Comparison of ENCODE assay signal across 11 cellular contexts in the genomic region with DNA sequence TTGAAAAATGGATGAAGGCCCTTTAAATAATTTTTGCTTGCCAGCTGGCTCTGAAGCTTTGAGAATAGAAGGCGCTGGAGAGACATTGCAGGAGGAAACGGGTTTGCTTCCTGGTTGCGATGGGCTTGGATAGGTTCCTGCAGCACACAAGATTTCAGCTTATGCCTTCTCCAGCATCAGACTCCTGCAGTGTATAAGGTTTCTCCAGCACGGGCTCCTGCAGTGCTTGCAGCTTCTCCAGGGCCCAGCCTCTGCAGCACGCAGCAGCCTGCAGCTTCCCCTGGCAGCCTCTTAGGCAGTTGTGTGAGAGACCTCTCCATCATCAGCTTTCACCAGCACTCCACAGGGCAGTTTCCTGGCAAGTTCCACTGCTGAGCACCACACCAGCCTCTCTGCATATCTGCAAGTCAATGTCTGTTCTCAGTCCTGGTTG.
DNase-seq lines count a peak whose midpoint lies in the region; ATAC-seq, FAIRE-seq and TF ChIP-seq lines count a peak whose summit lies in the region.
"Had no signal": no experiment of that assay in that cellular context is flagged by ENCODE, and none has a peak within 500 bp of the region (broad histone marks: within the 10 kb centered on the region; RNA-seq: fewer than 3 reads in every experiment).

No MANE protein-coding gene starts in this region.

- H3F3A ChIP-seq in neural cell (ENCODE audit: insufficient read depth, low read length, poor library complexity, severe bottlenecking) = no peaks in the 10 kb centered on the region

- H3K27me3 Mint-ChIP-seq in CD8-positive, alpha-beta memory T cell = no peaks in the 10 kb centered on the region
- H3K27me3 Mint-ChIP-seq: stimulated activated naive CD8-positive, alpha-beta T cell treated with anti-CD3 and anti-CD28 coated beads, Interleukin-15, Interleukin-2, amounts not matched to agents 100 ng/mL and 50 ng/mL, for 24 hours had no signal

- H3K36me3 Mint-ChIP-seq in CD8-positive, alpha-beta memory T cell = no peaks in the 10 kb centered on the region

- peak overlapping the region; percentile 20; the same call in 1 of the 2 replicates for H3K27ac ChIP-seq in C4-2B
- no peak overlapping the region for H3K27ac ChIP-seq in endothelial cell of umbilical vein (ENCODE audit: insufficient read depth, low read depth, low read length)
- peak overlapping the region; percentile 43 for H3K27ac ChIP-seq in neural cell (ENCODE audit: low read length)
- H3K27ac ChIP-seq in CD8-positive, alpha-beta memory T cell (ENCODE audit: low read depth, low read length) = no peak overlapping the region
- H3K27ac ChIP-seq: adrenal gland, Peyer's patch had no signal

- H3K9me3 ChIP-seq in endothelial cell of umbilical vein (replicated peaks; ENCODE audit: control insufficient read depth, insufficient read depth, low read length) (no peaks in the 10 kb centered on the region), neural cell (ENCODE audit: low read length) (no peaks in the 10 kb centered on the region)
- H3K9me3 ChIP-seq in CD8-positive, alpha-beta memory T cell (ENCODE audit: low read length) = no peaks in the 10 kb centered on the region
- H3K9me3 ChIP-seq: adrenal gland, Peyer's patch had no signal

- no peaks in the 10 kb centered on the region for H3K36me3 ChIP-seq in endothelial cell of umbilical vein (ENCODE audit: control insufficient read depth in 2 of 2, extremely low read depth in 1 of 2, insufficient read depth in 2 of 2, low read length in 2 of 2)
- no peaks in the 10 kb centered on the region for H3K36me3 ChIP-seq in neural cell (ENCODE audit: insufficient read depth, low read length)
- H3K36me3 ChIP-seq in CD8-positive, alpha-beta memory T cell (ENCODE audit: insufficient read depth, low read length) = no peaks in the 10 kb centered on the region
- H3K36me3 ChIP-seq: adrenal gland, Peyer's patch had no signal

- H3K27ac Mint-ChIP-seq in CD8-positive, alpha-beta memory T cell = no peak overlapping the region
- H3K27ac Mint-ChIP-seq: stimulated activated naive CD8-positive, alpha-beta T cell treated with anti-CD3 and anti-CD28 coated beads, Interleukin-15, Interleukin-2, amounts not matched to agents 100 ng/mL and 50 ng/mL, for 24 hours had no signal

- H3K9me1 ChIP-seq in endothelial cell of umbilical vein (replicated peaks; ENCODE audit: control insufficient read depth, extremely low read depth, insufficient read depth, low read length) = peaks cover 2% of the 10 kb centered on the region

- no peak overlapping the region for H3K4me2 ChIP-seq in endothelial cell of umbilical vein (ENCODE audit: insufficient read depth, low read length)
- H3K4me2 ChIP-seq in neural cell (ENCODE audit: low read length) = no peak overlapping the region

- H4K20me1 ChIP-seq in endothelial cell of umbilical vein (replicated peaks; ENCODE audit: control insufficient read depth, extremely low read depth, insufficient read depth, low read length) = no peaks in the 10 kb centered on the region
- no peaks in the 10 kb centered on the region for H4K20me1 ChIP-seq in neural cell (ENCODE audit: insufficient read depth)

- no peaks in the 10 kb centered on the region for H3K9me3 Mint-ChIP-seq in CD8-positive, alpha-beta memory T cell
- H3K9me3 Mint-ChIP-seq: stimulated activated naive CD8-positive, alpha-beta T cell treated with anti-CD3 and anti-CD28 coated beads, Interleukin-15, Interleukin-2, amounts not matched to agents 100 ng/mL and 50 ng/mL, for 24 hours had no signal

- POLR2A ChIA-PET in endothelial cell of umbilical vein (lab: Charles Lee) = no interaction called here
- POLR2A ChIA-PET in CD8-positive, alpha-beta memory T cell (lab: Charles Lee) = no interaction called here

- H3K9me2 ChIP-seq in neural cell (ENCODE audit: insufficient read depth, low read length) = no peaks in the 10 kb centered on the region

- intact Hi-C loops in endothelial cell of umbilical vein (cut with micrococcal nuclease) = no loop called here

- no peak for TF ChIP-seq RAD21 in neural cell (conservative IDR thresholded peaks at IDR 0.05)

- dilution Hi-C loops in endothelial cell of umbilical vein (cut with MboI; ENCODE audit: extremely low pct_ligation_motif_present, low sequenced_read_pairs) = no loop called here

- peak overlapping the region; percentile 62 for H2AFZ ChIP-seq in endothelial cell of umbilical vein (ENCODE audit: low read depth, low read length)
- peak overlapping the region; percentile 24 for H2AFZ ChIP-seq in neural cell (ENCODE audit: low read depth, low read length)

- H3K4me1 ChIP-seq in endothelial cell of umbilical vein (ENCODE audit: control insufficient read depth, extremely low read depth, insufficient read depth, low read length) = peaks cover 9% of the 10 kb centered on the region
- no peaks in the 10 kb centered on the region for H3K4me1 ChIP-seq in CD8-positive, alpha-beta memory T cell (ENCODE audit: insufficient read depth, low read length)
- H3K4me1 ChIP-seq: adrenal gland had no signal

- TF ChIP-seq CTCF in C4-2B (conservative IDR thresholded peaks at IDR 0.05) (no peak), endothelial cell of umbilical vein (IDR thresholded peaks at IDR 0.05; ENCODE audit: extremely low read depth in 1 of 2, insufficient read depth in 1 of 2, low read depth in 1 of 2, low read length in 2 of 2) (no peak), neural cell (IDR thresholded peaks at IDR 0.05; ENCODE audit: poor library complexity, severe bottlenecking) (no peak)

- no peaks in the 10 kb centered on the region for H3K27me3 ChIP-seq in endothelial cell of umbilical vein (ENCODE audit: control insufficient read depth in 2 of 2, insufficient read depth in 2 of 2, low read length in 2 of 2)
- H3K27me3 ChIP-seq in neural cell (ENCODE audit: insufficient read depth, low read depth, low read length) = no peaks in the 10 kb centered on the region
- H3K27me3 ChIP-seq in CD8-positive, alpha-beta memory T cell (ENCODE audit: insufficient read depth, low read length, poor library complexity, severe bottlenecking) = no peaks in the 10 kb centered on the region
- H3K27me3 ChIP-seq: adrenal gland, Peyer's patch had no signal

- DNase-seq in NCI-H446 treated with DMSO at 0.1 percent for 48 hours (lab: John Stamatoyannopoulos, UW) (peak; percentile 52), endothelial cell of umbilical vein (ENCODE audit: low read depth, low spot score) (peak; percentile 46)
- no peak for DNase-seq in activated CD8-positive, alpha-beta memory T cell treated with anti-CD3 and anti-CD28 coated beads, Interleukin-2, amount 50 U/mL, for 4 hours
- DNase-seq in CD8-positive, alpha-beta memory T cell = no peak
- DNase-seq: Peyer's patch had no signal

- H3K9ac ChIP-seq in endothelial cell of umbilical vein (replicated peaks; ENCODE audit: extremely low read depth, insufficient read depth, low read length) (no peak overlapping the region), neural cell (ENCODE audit: low read length) (peak overlapping the region; percentile 22)

- H3K4me3 ChIP-seq in endothelial cell of umbilical vein (replicated peaks in 1 of 3; ENCODE audit: insufficient read depth in 1 of 3, low read depth in 1 of 3, low read length in 3 of 3) (no peak overlapping the region), neural cell (ENCODE audit: low read length) (peak overlapping the region; percentile 8)
- no peak overlapping the region for H3K4me3 ChIP-seq in CD8-positive, alpha-beta memory T cell (ENCODE audit: low read length)
- H3K4me3 ChIP-seq: adrenal gland, Peyer's patch had no signal

- H3K79me2 ChIP-seq in endothelial cell of umbilical vein (ENCODE audit: control insufficient read depth, insufficient read depth, low read length) = no peaks in the 10 kb centered on the region
- no peaks in the 10 kb centered on the region for H3K79me2 ChIP-seq in neural cell (replicated peaks; ENCODE audit: insufficient read depth, low read length)

- no peak for TF ChIP-seq POLR2A in endothelial cell of umbilical vein (IDR thresholded peaks at IDR 0.05; ENCODE audit: low read depth, low read length)

- no peak overlapping the region for H3K4me3 Mint-ChIP-seq in CD8-positive, alpha-beta memory T cell
- H3K4me3 Mint-ChIP-seq: stimulated activated naive CD8-positive, alpha-beta T cell treated with anti-CD3 and anti-CD28 coated beads, Interleukin-15, Interleukin-2, amounts not matched to agents 100 ng/mL and 50 ng/mL, for 24 hours had no signal

- ATAC-seq in HG02571 (IDR thresholded peaks at IDR 0.05; ENCODE audit: unreplicated experiment) = no peak
- ATAC-seq in HG03442 (IDR thresholded peaks at IDR 0.05; ENCODE audit: unreplicated experiment) = no peak

- TF ChIP-seq EP300 in neural cell (conservative IDR thresholded peaks at IDR 0.05; ENCODE audit: poor library complexity, severe bottlenecking) = peak; percentile 17

- H3K4me1 Mint-ChIP-seq in CD8-positive, alpha-beta memory T cell = peaks cover 0 to 6% (median 0%) of the 10 kb centered on the region in 3 donors

- no TSS peak for BruUV-seq in endothelial cell of umbilical vein (replicated peaks; lab: Mats Ljungman, UMichigan)

- no peak for FAIRE-seq in endothelial cell of umbilical vein (lab: Jason Lieb, UNC)

- CTCF ChIA-PET in endothelial cell of umbilical vein (lab: Charles Lee) = interaction anchor here (0.9 to 2.1 kb wide), 3 partner anchors 13 to 105 kb away, joined by 3 to 6 read pairs (median 3); no protein-coding TSS in a partner anchor
- CTCF ChIA-PET in CD8-positive, alpha-beta memory T cell (lab: Charles Lee) = no interaction called here

TF ChIP-seq in endothelial cell of umbilical vein, 7 proteins besides CTCF, POLR2A, EP300 and RAD21 (continues in another document):
- no peak for TF ChIP-seq POLR2AphosphoS5 (IDR thresholded peaks at IDR 0.05; ENCODE audit: insufficient read depth, low read depth, low read length)
- TF ChIP-seq FOS (IDR thresholded peaks at IDR 0.05; ENCODE audit: borderline replicate concordance, insufficient read depth, low read length) = no peak
- no peak for TF ChIP-seq MYC (IDR thresholded peaks at IDR 0.05; ENCODE audit: low read depth, low read length)
- TF ChIP-seq EZH2 (IDR thresholded peaks at IDR 0.05; ENCODE audit: borderline replicate concordance, low read depth, low read length, severe bottlenecking) = no peak
- TF ChIP-seq MAX (IDR thresholded peaks at IDR 0.05; ENCODE audit: insufficient read depth, insufficient read length) = no peak

TF ChIP-seq in neural cell, 6 proteins besides CTCF, POLR2A, EP300 and RAD21 (continues in another document):
- no peak for TF ChIP-seq EZH2 (IDR thresholded peaks at IDR 0.05; ENCODE audit: borderline replicate concordance, insufficient read depth, low read length, poor library complexity, severe bottlenecking)
- no peak for TF ChIP-seq MXI1 (conservative IDR thresholded peaks at IDR 0.05; ENCODE audit: poor library complexity, severe bottlenecking)
- TF ChIP-seq POLR2AphosphoS5 (IDR thresholded peaks at IDR 0.05) = no peak
- no peak for TF ChIP-seq SMC3 (conservative IDR thresholded peaks at IDR 0.05; ENCODE audit: poor library complexity)
- no peak for TF ChIP-seq TAF1 (IDR thresholded peaks at IDR 0.05; ENCODE audit: low read depth)

Comparison
In these comparisons a context has a peak if more than half of its experiments do, and no peak if none do; other contexts are left out.
1. H3K27ac ChIP-seq: peak in C4-2B (single experiment) and neural cell (single experiment); none in endothelial cell of umbilical vein (single experiment) and CD8-positive, alpha-beta memory T cell (single experiment).
2. DNase-seq: peak in NCI-H446 treated with DMSO at 0.1 percent for 48 hours (single experiment) and endothelial cell of umbilical vein (single experiment); none in activated CD8-positive, alpha-beta memory T cell treated with anti-CD3 and anti-CD28 coated beads, Interleukin-2, amount 50 U/mL, for 4 hours (single experiment) and CD8-positive, alpha-beta memory T cell (0 of 5).